Comparison of ENCODE assay signal across 7 cellular contexts in the genomic region with DNA sequence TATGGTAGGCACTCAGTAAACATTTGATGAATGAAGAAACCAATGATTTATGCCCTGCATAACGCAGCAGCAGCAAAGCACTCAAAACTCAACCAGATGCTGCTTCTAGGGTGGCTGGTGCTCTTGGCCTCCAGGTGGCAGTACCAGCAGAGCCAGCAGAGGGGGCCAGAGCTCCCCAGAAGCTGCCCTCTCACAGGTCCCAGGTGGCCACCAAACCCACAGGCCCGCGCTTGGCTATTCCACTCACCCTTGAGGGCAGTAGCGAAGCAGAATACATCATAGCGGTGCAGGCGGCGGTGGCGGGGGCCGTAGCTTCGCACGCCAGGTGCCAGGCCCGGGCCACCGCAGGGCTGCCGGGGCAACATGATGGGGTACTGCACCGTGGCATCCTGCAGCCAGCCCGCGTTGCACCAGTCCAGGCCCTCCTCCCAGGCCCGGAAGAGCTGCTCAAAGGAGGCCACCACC. TPM values are rescaled to one million over a fixed set of nuclear protein-coding genes. Genes with fewer than 3 reads are reported as not detected.
DNase-seq lines count a peak whose midpoint lies in the region; ATAC-seq, FAIRE-seq and TF ChIP-seq lines count a peak whose summit lies in the region.

No MANE protein-coding gene starts in this region.

- H3K4me3 Mint-ChIP-seq in activated T-cell treated with anti-CD3 and anti-CD28 coated beads, Interleukin-2, amount 50 U/mL, for 4 hours: no peak overlapping the region

- peak; percentile 84 for DNase-seq in ELF-1 (ENCODE audit: low read depth, low spot score)
- peak; percentile 72 for DNase-seq in H54 (ENCODE audit: insufficient read length, low spot score)
- peak; percentile 48 for DNase-seq in NCI-H69 (lab: John Stamatoyannopoulos, UW)
- no peak for DNase-seq in activated T-cell treated with anti-CD3 and anti-CD28 coated beads, Interleukin-2, amount 50 U/mL, for 4 hours
- DNase-seq in head of caudate nucleus: peak in 26 of 42 donors; percentile 14 to 51 (median 26)
- DNase-seq in stimulated activated CD4-positive, alpha-beta T cell treated with anti-CD3 and anti-CD28 coated beads, Interleukin-2, amount 100 ng/mL, for 24 hours: peak; percentile 40 to 56

- peak; percentile 53 to 62 for ATAC-seq in activated T-cell treated with anti-CD3 and anti-CD28 coated beads, Interleukin-2, amount 50 U/mL, for 4 hours
- ATAC-seq in HG03354 (IDR thresholded peaks at IDR 0.05; ENCODE audit: poor library complexity, severe bottlenecking, unreplicated experiment): no peak

- no peaks in the 10 kb centered on the region for H3K4me1 Mint-ChIP-seq in activated T-cell treated with anti-CD3 and anti-CD28 coated beads, Interleukin-2, amount 50 U/mL, for 4 hours (ENCODE audit: low read depth)

- intact Hi-C loops in head of caudate nucleus (cut with DNase I): no loop called here

- peaks cover 40% of the 10 kb centered on the region for H3K36me3 Mint-ChIP-seq in activated T-cell treated with anti-CD3 and anti-CD28 coated beads, Interleukin-2, amount 50 U/mL, for 4 hours (ENCODE audit: insufficient read depth)

- H3K9me3 Mint-ChIP-seq in activated T-cell treated with anti-CD3 and anti-CD28 coated beads, Interleukin-2, amount 50 U/mL, for 4 hours: no peaks in the 10 kb centered on the region

- no peak for TF ChIP-seq POLR2A in H54 (IDR thresholded peaks at IDR 0.05; ENCODE audit: low read depth, low read length)

- FAIRE-seq in H54 (lab: Jason Lieb, UNC): no peak

- H3K27me3 Mint-ChIP-seq in activated T-cell treated with anti-CD3 and anti-CD28 coated beads, Interleukin-2, amount 50 U/mL, for 4 hours (ENCODE audit: low read depth): no peaks in the 10 kb centered on the region

RNA-seq across cellular contexts. Expression of gene HAPLN3, which starts 16.6 kb away (rescaled TPM):
- 10 to 100 TPM; 67.4 to 87.5 (median 79.8) TPM for total RNA-seq in activated T-cell treated with anti-CD3 and anti-CD28 coated beads, Interleukin-2, amount 50 U/mL, for 4 hours

RNA-seq across cellular contexts. Expression of gene MFGE8, which starts 34.4 kb away (rescaled TPM):
- 1 to 10 TPM; 4.7 to 5.7 (median 5.1) TPM for total RNA-seq in activated T-cell treated with anti-CD3 and anti-CD28 coated beads, Interleukin-2, amount 50 U/mL, for 4 hours
